In the genomic region with DNA sequence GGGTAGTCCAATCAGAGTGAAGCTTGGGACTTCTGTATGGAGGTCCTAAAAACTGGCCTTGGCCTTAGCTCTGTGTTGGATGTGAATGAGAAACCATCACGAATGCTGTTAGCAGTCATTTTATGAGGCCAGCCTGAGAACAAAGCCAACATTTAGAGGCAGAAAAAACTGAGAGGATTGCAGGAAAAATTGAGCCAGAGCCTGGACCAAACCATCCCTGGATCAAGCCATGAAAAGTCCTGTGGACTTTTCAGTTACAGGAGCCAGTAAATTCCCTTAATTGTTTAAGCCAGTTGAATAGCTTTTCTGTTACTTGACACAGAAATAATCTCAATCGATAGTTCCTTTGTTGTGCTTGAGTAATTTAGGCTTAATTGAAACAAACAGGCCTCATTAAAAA, we compare ENCODE assay signal across 42 cellular contexts. TPM values are rescaled to one million over a fixed set of nuclear protein-coding genes. Genes with fewer than 3 reads are reported as not detected.
"Had no signal": no experiment of that assay in that cellular context is flagged by ENCODE, and none has a peak within 500 bp of the region (broad histone marks: within the 10 kb centered on the region; RNA-seq: fewer than 3 reads in every experiment).

No MANE protein-coding gene starts in this region.

- H3K27ac ChIP-seq: brain microvascular endothelial cell, KMS-11, PC-9, RWPE1, VCaP had no signal

- H3K36me3 Mint-ChIP-seq: activated CD4-positive, alpha-beta memory T cell treated with anti-CD3 and anti-CD28 coated beads for 36 hours; activated naive CD8-positive, alpha-beta T cell treated with anti-CD3 and anti-CD28 coated beads for 36 hours had no signal

- H3K27me3 ChIP-seq: brain microvascular endothelial cell had no signal

- H3K9ac ChIP-seq: KMS-11 had no signal

- H3K36me3 ChIP-seq: brain microvascular endothelial cell had no signal

- H3K4me3 Mint-ChIP-seq: activated B cell treated with CpG ODN at 0.5 μM for 24 hours; activated CD4-positive, alpha-beta memory T cell treated with anti-CD3 and anti-CD28 coated beads for 36 hours; activated naive CD8-positive, alpha-beta T cell treated with anti-CD3 and anti-CD28 coated beads for 36 hours; activated T-helper 17 cell treated with anti-CD3 and anti-CD28 coated beads, Interleukin-2, amount 50 U/mL, for 72 hours had no signal

- H2AFZ ChIP-seq: PC-9 had no signal

- H3K4me3 ChIP-seq: PC-9 had no signal

- H3K27ac Mint-ChIP-seq: activated B cell treated with CpG ODN at 0.5 μM for 24 hours; activated CD4-positive, alpha-beta memory T cell treated with anti-CD3 and anti-CD28 coated beads for 36 hours; activated naive CD8-positive, alpha-beta T cell treated with anti-CD3 and anti-CD28 coated beads for 36 hours; activated T-helper 17 cell treated with anti-CD3 and anti-CD28 coated beads, Interleukin-2, amount 50 U/mL, for 72 hours had no signal

- H3K4me1 Mint-ChIP-seq: activated B cell treated with CpG ODN at 0.5 μM for 24 hours; activated naive CD8-positive, alpha-beta T cell treated with anti-CD3 and anti-CD28 coated beads for 36 hours; activated T-helper 17 cell treated with anti-CD3 and anti-CD28 coated beads, Interleukin-2, amount 50 U/mL, for 72 hours had no signal

- FAIRE-seq: RCC 7860 had no signal

- H3K27me3 Mint-ChIP-seq: activated B cell treated with CpG ODN at 0.5 μM for 24 hours; activated CD4-positive, alpha-beta memory T cell treated with anti-CD3 and anti-CD28 coated beads for 36 hours; activated naive CD8-positive, alpha-beta T cell treated with anti-CD3 and anti-CD28 coated beads for 36 hours; activated T-helper 17 cell treated with anti-CD3 and anti-CD28 coated beads, Interleukin-2, amount 50 U/mL, for 72 hours had no signal

- H3K4me2 ChIP-seq: KMS-11, PC-9 had no signal

- DNase-seq: activated B cell treated with CpG ODN at 0.5 μM for 24 hours; activated CD4-positive, alpha-beta memory T cell treated with anti-CD3 and anti-CD28 coated beads for 36 hours; activated CD4-positive, alpha-beta T cell treated with anti-CD3 and anti-CD28 coated beads for 4 hours; activated CD4-positive, alpha-beta T cell treated with anti-CD3 and anti-CD28 coated beads, Interleukin-2, amount 50 U/mL, for 1 hour; activated CD4-positive, CD25-positive, alpha-beta regulatory T cell treated with anti-CD3 and anti-CD28 coated beads, Interleukin-2, amount 50 U/mL, for 72 hours; activated CD8-positive, alpha-beta memory T cell treated with anti-CD3 and anti-CD28 coated beads, Interleukin-2, amount 50 U/mL, for 48 hours; activated effector memory CD4-positive, alpha-beta T cell treated with anti-CD3 and anti-CD28 coated beads, Interleukin-2, amount 50 U/mL, for 16 hours; activated naive CD4-positive, alpha-beta T cell; activated naive CD4-positive, alpha-beta T cell treated with anti-CD3 and anti-CD28 coated beads, Interleukin-2, amount 50 U/mL, for 16 hours; activated naive CD8-positive, alpha-beta T cell treated with anti-CD3 and anti-CD28 coated beads for 36 hours; activated T-cell treated with anti-CD3 and anti-CD28 coated beads, Interleukin-2, amount 50 U/mL, for 48 hours; amniotic stem cell; aorta; brain microvascular endothelial cell; central memory CD4-positive, alpha-beta T cell; MM.1S; MV-4-11; NCI-H1092 treated with DMSO at 0.1 percent for 48 hours; NCI-H1417; NCI-H146; NCI-H187; NCI-H2081; NCI-H2171 treated with DMSO at 0.1 percent for 48 hours; NCI-H2227 treated with DMSO at 0.1 percent for 48 hours; NCI-H446; NCI-H510A treated with DMSO at 0.1 percent for 48 hours; NCI-H526 treated with DMSO at 0.1 percent for 48 hours; NCI-H774; PC-9; SIG-M5; T-helper 1 cell; T-helper 2 cell; T-helper 9 cell had no signal

- H3K9me3 Mint-ChIP-seq: activated B cell treated with CpG ODN at 0.5 μM for 24 hours; activated CD4-positive, alpha-beta memory T cell treated with anti-CD3 and anti-CD28 coated beads for 36 hours; activated naive CD8-positive, alpha-beta T cell treated with anti-CD3 and anti-CD28 coated beads for 36 hours had no signal

RNA-seq across cellular contexts. Expression of a gene that starts 42.6 kb away (rescaled TPM):
- total RNA-seq: activated B cell treated with CpG ODN at 0.5 μM for 24 hours; activated CD4-positive, alpha-beta memory T cell treated with anti-CD3 and anti-CD28 coated beads for 36 hours; activated naive CD8-positive, alpha-beta T cell treated with anti-CD3 and anti-CD28 coated beads for 36 hours; activated T-helper 17 cell treated with anti-CD3 and anti-CD28 coated beads, Interleukin-2, amount 50 U/mL, for 72 hours; aorta; LHCN-M2; OCI-LY7; PC-9; Right ventricle myocardium inferior; SK-MEL-5 had no signal
- polyA plus RNA-seq: aorta had no signal

RNA-seq across cellular contexts. Expression of a gene that starts 57.7 kb away (rescaled TPM):
- total RNA-seq: activated B cell treated with CpG ODN at 0.5 μM for 24 hours; activated CD4-positive, alpha-beta memory T cell treated with anti-CD3 and anti-CD28 coated beads for 36 hours; activated naive CD8-positive, alpha-beta T cell treated with anti-CD3 and anti-CD28 coated beads for 36 hours; activated T-helper 17 cell treated with anti-CD3 and anti-CD28 coated beads, Interleukin-2, amount 50 U/mL, for 72 hours; aorta; LHCN-M2; OCI-LY7; PC-9; Right ventricle myocardium inferior; SK-MEL-5 had no signal
- polyA plus RNA-seq: aorta had no signal
